ENCODE assay signal across 9 cellular contexts in genomic region chr21:20999567-21000169, GRCh38. TPM values are rescaled to one million over a fixed set of nuclear protein-coding genes. Genes with fewer than 3 reads are reported as not detected.
DNase-seq lines count a peak whose midpoint lies in the region; ATAC-seq and TF ChIP-seq lines count a peak whose summit lies in the region.
"Had no signal": no experiment of that assay in that cellular context is flagged by ENCODE, and none has a peak within 500 bp of the region (broad histone marks: within the 10 kb centered on the region; RNA-seq: fewer than 3 reads in every experiment).

No MANE protein-coding gene starts in this region.

- H3K27ac Mint-ChIP-seq in activated T-cell treated with anti-CD3 and anti-CD28 coated beads, Interleukin-2, amount 50 U/mL, for 72 hours: no peak overlapping the region
- H3K27ac Mint-ChIP-seq in progenitor cell of endocrine pancreas: no peak overlapping the region

- peaks cover 17% of the 10 kb centered on the region for H3K27me3 Mint-ChIP-seq in activated T-cell treated with anti-CD3 and anti-CD28 coated beads, Interleukin-2, amount 50 U/mL, for 72 hours (ENCODE audit: low read depth)
- peaks cover 63% of the 10 kb centered on the region for H3K27me3 Mint-ChIP-seq in progenitor cell of endocrine pancreas

- H3K27me3 ChIP-seq in HAP-1 (ENCODE audit: low read depth): no peaks in the 10 kb centered on the region

- no peaks in the 10 kb centered on the region for H3K9me3 ChIP-seq in HAP-1

- no peaks in the 10 kb centered on the region; the same call in 1 of the 2 replicates for H3K4me1 ChIP-seq in HAP-1

- peak; percentile 86 for TF ChIP-seq CTCF in progenitor cell of endocrine pancreas (IDR thresholded peaks at IDR 0.05; ENCODE audit: unreplicated experiment)

- DNase-seq in Caki2 (ENCODE audit: low read depth) (peak; percentile 16), HAP-1 (ENCODE audit: low spot score in 2 of 2) (peak; percentile 17 to 59), NCI-H748 (lab: John Stamatoyannopoulos, UW; ENCODE audit: unreplicated experiment) (peak; percentile 51), head of caudate nucleus (peak in 40 of 42 donors; percentile 4 to 88 (median 68)), progenitor cell of endocrine pancreas (ENCODE audit: low spot score, unreplicated experiment) (no peak), NCI-H2029 treated with DMSO at 0.1 percent for 48 hours (lab: John Stamatoyannopoulos, UW) (no peak)
- peak; percentile 8 to 23 for DNase-seq in activated T-cell treated with anti-CD3 and anti-CD28 coated beads, Interleukin-2, amount 50 U/mL, for 72 hours
- no peak for DNase-seq in central memory CD4-positive, alpha-beta T cell

- in situ Hi-C loops in Caki2 (cut with HindIII; ENCODE audit: low pct_unique_long_range_greater_than_20kb, low sequenced_read_pairs) (no loop called here), HAP-1 (cut with MboI; ENCODE audit: low sequenced_read_pairs) (no loop called here)

- H3K36me3 Mint-ChIP-seq in activated T-cell treated with anti-CD3 and anti-CD28 coated beads, Interleukin-2, amount 50 U/mL, for 72 hours (ENCODE audit: insufficient read depth in 2 of 2): no peaks in the 10 kb centered on the region
- no peaks in the 10 kb centered on the region for H3K36me3 Mint-ChIP-seq in progenitor cell of endocrine pancreas (ENCODE audit: insufficient read depth)

- H3K9me3 Mint-ChIP-seq in activated T-cell treated with anti-CD3 and anti-CD28 coated beads, Interleukin-2, amount 50 U/mL, for 72 hours: no peaks in the 10 kb centered on the region
- H3K9me3 Mint-ChIP-seq in progenitor cell of endocrine pancreas (ENCODE audit: low read depth): no peaks in the 10 kb centered on the region

- H3K4me3 Mint-ChIP-seq in activated T-cell treated with anti-CD3 and anti-CD28 coated beads, Interleukin-2, amount 50 U/mL, for 72 hours: no peak overlapping the region
- no peak overlapping the region for H3K4me3 Mint-ChIP-seq in progenitor cell of endocrine pancreas (ENCODE audit: low read depth)

- no peaks in the 10 kb centered on the region for H3K36me3 ChIP-seq in HAP-1 (replicated peaks)

- ATAC-seq in activated T-cell treated with anti-CD3 and anti-CD28 coated beads, Interleukin-2, amount 50 U/mL, for 72 hours (replicated peaks in 1 of 2): no peak

- intact Hi-C loops in head of caudate nucleus (cut with DNase I): loop anchor here (2.0 to 10.0 kb wide), 3 partner anchors 103 to 925 kb away; no protein-coding TSS in a partner anchor

- no peaks in the 10 kb centered on the region for H3K4me1 Mint-ChIP-seq in activated T-cell treated with anti-CD3 and anti-CD28 coated beads, Interleukin-2, amount 50 U/mL, for 72 hours (ENCODE audit: low read depth)
- peaks cover 1% of the 10 kb centered on the region for H3K4me1 Mint-ChIP-seq in progenitor cell of endocrine pancreas (ENCODE audit: low read depth)

- no peak overlapping the region for H3K4me3 ChIP-seq in HAP-1

RNA-seq across cellular contexts. Expression of gene NCAM2, which starts 1.5 kb away (rescaled TPM):
- total RNA-seq in Caki2 (2014; rRNA removed; shearing (Covaris generic); ENCODE audit: low replicate concordance): 0.55 and 2.3 TPM in 2 replicates
- total RNA-seq in activated T-cell treated with anti-CD3 and anti-CD28 coated beads, Interleukin-2, amount 50 U/mL, for 72 hours: not detected
- 0.60 and 1.1 TPM in 2 replicates for total RNA-seq in progenitor cell of endocrine pancreas
- total RNA-seq: T-helper 1 cell treated with Interleukin-12 subunit alpha and Interleukin-12 subunit beta and Interleukin-4 antibody, amounts not matched to agents 30 ng/mL and 1 ng/mL, for 36 hours had no signal

Comparison
In these comparisons a context has a peak if more than half of its experiments do, and no peak if none do; other contexts are left out.
1. DNase-seq: peak in Caki2 (single experiment), HAP-1 (2 of 2), NCI-H748 (single experiment), activated T-cell treated with anti-CD3 and anti-CD28 coated beads, Interleukin-2, amount 50 U/mL, for 72 hours (2 of 2) and head of caudate nucleus (40 of 42); none in progenitor cell of endocrine pancreas (single experiment), NCI-H2029 treated with DMSO at 0.1 percent for 48 hours (single experiment) and central memory CD4-positive, alpha-beta T cell (single experiment).